Comparison of ENCODE assay signal across 33 cellular contexts in the genomic region with DNA sequence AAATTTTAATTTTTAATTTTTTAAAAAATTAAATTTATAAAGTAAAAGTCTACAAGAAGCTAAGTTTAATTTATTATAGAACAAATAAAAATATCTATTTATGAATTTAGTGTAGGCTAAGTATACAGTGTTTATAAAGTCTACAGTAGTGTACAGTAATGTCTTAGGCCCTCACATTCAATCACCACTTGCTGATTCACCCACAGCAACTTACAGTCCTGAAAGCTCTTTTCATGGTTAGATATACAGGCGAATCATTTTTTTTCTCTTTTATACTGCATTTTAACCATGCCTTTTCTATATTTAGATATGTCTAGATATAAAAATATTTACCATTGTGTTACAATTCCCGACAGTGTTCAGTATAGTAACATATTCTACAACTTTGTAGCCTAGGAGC. TPM values are rescaled to one million over a fixed set of nuclear protein-coding genes. Genes with fewer than 3 reads are reported as not detected.
"Had no signal": no experiment of that assay in that cellular context is flagged by ENCODE, and none has a peak within 500 bp of the region (broad histone marks: within the 10 kb centered on the region; RNA-seq: fewer than 3 reads in every experiment).

No MANE protein-coding gene starts in this region.

- H3K4me3 Mint-ChIP-seq: activated naive CD4-positive, alpha-beta T cell treated with anti-CD3 and anti-CD28 coated beads, Interleukin-2, amount 10 ng/mL, durations not matched to agents 7 days and 5 days; activated naive CD8-positive, alpha-beta T cell treated with anti-CD3 and anti-CD28 coated beads, Interleukin-2, amount 10 ng/mL, durations not matched to agents 7 days and 5 days; activated T-helper 1 cell treated with anti-CD3 and anti-CD28 coated beads, Interleukin-12 subunit alpha, Interleukin-12 subunit beta, Interleukin-2, Interleukin-4 antibody, amounts not matched to agents 30 ng/mL and 10 ng/mL and 1 ng/mL, durations not matched to agents 14 hours and 24 hours and 36 hours; brain; endodermal cell; immature natural killer cell; naive thymus-derived CD8-positive, alpha-beta T cell; neural progenitor cell; T-helper 1 cell treated with Interleukin-12 subunit alpha and Interleukin-12 subunit beta and Interleukin-4 antibody, amounts not matched to agents 30 μg/mL and 1 μg/mL, for 36 hours had no signal

- H3K4me1 Mint-ChIP-seq: activated naive CD4-positive, alpha-beta T cell treated with anti-CD3 and anti-CD28 coated beads, Interleukin-2, amount 10 ng/mL, durations not matched to agents 7 days and 5 days had no signal

- H3K9me3 Mint-ChIP-seq: activated naive CD4-positive, alpha-beta T cell treated with anti-CD3 and anti-CD28 coated beads, Interleukin-2, amount 10 ng/mL, durations not matched to agents 7 days and 5 days; activated naive CD8-positive, alpha-beta T cell treated with anti-CD3 and anti-CD28 coated beads, Interleukin-2, amount 10 ng/mL, durations not matched to agents 7 days and 5 days; activated T-helper 1 cell treated with anti-CD3 and anti-CD28 coated beads, Interleukin-12 subunit alpha, Interleukin-12 subunit beta, Interleukin-2, Interleukin-4 antibody, amounts not matched to agents 30 ng/mL and 10 ng/mL and 1 ng/mL, durations not matched to agents 14 hours and 24 hours and 36 hours; brain; endodermal cell; immature natural killer cell; naive thymus-derived CD8-positive, alpha-beta T cell; neural progenitor cell; T-helper 1 cell treated with Interleukin-12 subunit alpha and Interleukin-12 subunit beta and Interleukin-4 antibody, amounts not matched to agents 30 μg/mL and 1 μg/mL, for 36 hours had no signal

- H3K36me3 Mint-ChIP-seq: activated naive CD4-positive, alpha-beta T cell treated with anti-CD3 and anti-CD28 coated beads, Interleukin-2, amount 10 ng/mL, durations not matched to agents 7 days and 5 days; activated naive CD8-positive, alpha-beta T cell treated with anti-CD3 and anti-CD28 coated beads, Interleukin-2, amount 10 ng/mL, durations not matched to agents 7 days and 5 days; brain; immature natural killer cell; naive thymus-derived CD8-positive, alpha-beta T cell; neural progenitor cell had no signal

- H3K27me3 Mint-ChIP-seq: brain had no signal

- H3K4me3 ChIP-seq: ascending aorta, esophagus squamous epithelium, left lung, lower lobe of right lung, neural progenitor cell, spleen, suprapubic skin, tibial artery, upper lobe of right lung had no signal

- DNase-seq: activated CD4-positive, alpha-beta T cell treated with anti-CD3 and anti-CD28 coated beads for 48 hours; activated CD4-positive, alpha-beta T cell treated with anti-CD3 and anti-CD28 coated beads, Interleukin-2, amount 50 U/mL, for 48 hours; activated CD8-positive, alpha-beta memory T cell treated with anti-CD3 and anti-CD28 coated beads for 24 hours; activated effector memory CD4-positive, alpha-beta T cell treated with anti-CD3 and anti-CD28 coated beads, Interleukin-2, amount 50 U/mL, for 16 hours; activated naive CD4-positive, alpha-beta T cell treated with anti-CD3 and anti-CD28 coated beads, Interleukin-2, amount 10 ng/mL, durations not matched to agents 7 days and 5 days; activated naive CD8-positive, alpha-beta T cell treated with anti-CD3 and anti-CD28 coated beads, Interleukin-2, amount 10 ng/mL, durations not matched to agents 7 days and 5 days; activated T-cell treated with anti-CD3 and anti-CD28 coated beads, Interleukin-2, amount 50 U/mL, for 1 hour; caudate nucleus; endodermal cell; esophagus squamous epithelium; head of caudate nucleus; hippocampal formation; immature natural killer cell; left lung; lower lobe of right lung; mesenchymal stem cell; naive thymus-derived CD8-positive, alpha-beta T cell; occipital lobe; posterior cingulate gyrus; spleen; stimulated activated naive CD4-positive, alpha-beta T cell; T-helper 9 cell; tibial artery; upper lobe of right lung; WERI-Rb-1 had no signal

- ATAC-seq: activated CD4-positive, CD25-positive, alpha-beta regulatory T cell treated with anti-CD3 and anti-CD28 coated beads, Interleukin-2, amount 50 U/mL, for 24 hours; left lung; lower lobe of right lung; naive thymus-derived CD8-positive, alpha-beta T cell; right cardiac atrium; upper lobe of right lung had no signal

- H3K27ac Mint-ChIP-seq: activated naive CD4-positive, alpha-beta T cell treated with anti-CD3 and anti-CD28 coated beads, Interleukin-2, amount 10 ng/mL, durations not matched to agents 7 days and 5 days; activated naive CD8-positive, alpha-beta T cell treated with anti-CD3 and anti-CD28 coated beads, Interleukin-2, amount 10 ng/mL, durations not matched to agents 7 days and 5 days; activated T-helper 1 cell treated with anti-CD3 and anti-CD28 coated beads, Interleukin-12 subunit alpha, Interleukin-12 subunit beta, Interleukin-2, Interleukin-4 antibody, amounts not matched to agents 30 ng/mL and 10 ng/mL and 1 ng/mL, durations not matched to agents 14 hours and 24 hours and 36 hours; brain; endodermal cell; immature natural killer cell; naive thymus-derived CD8-positive, alpha-beta T cell; neural progenitor cell; T-helper 1 cell treated with Interleukin-12 subunit alpha and Interleukin-12 subunit beta and Interleukin-4 antibody, amounts not matched to agents 30 μg/mL and 1 μg/mL, for 36 hours had no signal

RNA-seq across cellular contexts. Expression of gene PCSK1, which starts 55.9 kb away (rescaled TPM):
- total RNA-seq: activated naive CD8-positive, alpha-beta T cell treated with anti-CD3 and anti-CD28 coated beads, Interleukin-2, amount 10 ng/mL, durations not matched to agents 7 days and 5 days; activated T-helper 1 cell treated with anti-CD3 and anti-CD28 coated beads, Interleukin-12 subunit alpha, Interleukin-12 subunit beta, Interleukin-2, Interleukin-4 antibody, amounts not matched to agents 30 ng/mL and 10 ng/mL and 1 ng/mL, durations not matched to agents 14 hours and 24 hours and 36 hours; endodermal cell; naive thymus-derived CD8-positive, alpha-beta T cell; upper lobe of right lung had no signal
- polyA plus RNA-seq: immature natural killer cell; naive thymus-derived CD8-positive, alpha-beta T cell had no signal
